In genomic region chr1:24075946-24076345, GRCh38 we compare ENCODE assay signal across 1 cellular context.
TF ChIP-seq lines count a peak whose summit lies in the region.

No MANE protein-coding gene starts in this region.

TF ChIP-seq in H1, 55 proteins besides CTCF, POLR2A, EP300 and RAD21:
- TF ChIP-seq KDM5A (IDR thresholded peaks at IDR 0.05; ENCODE audit: low read length) (no peak), ATF3 (IDR thresholded peaks at IDR 0.05; ENCODE audit: insufficient read depth, low read depth, low read length) (no peak), CHD7 (IDR thresholded peaks at IDR 0.05; ENCODE audit: insufficient replicate concordance, low read length) (no peak), RXRA (IDR thresholded peaks at IDR 0.05; ENCODE audit: insufficient read depth, low read depth, low read length) (no peak), CBX5 (IDR thresholded peaks at IDR 0.05; ENCODE audit: low read depth, low read length) (no peak), NANOG (IDR thresholded peaks at IDR 0.05; ENCODE audit: insufficient read depth, low read depth, low read length, poor library complexity, severe bottlenecking) (no peak), GABPA (IDR thresholded peaks at IDR 0.05; ENCODE audit: borderline replicate concordance, insufficient read depth, low read length) (no peak), BRCA1 (IDR thresholded peaks at IDR 0.05; ENCODE audit: low read depth, low read length) (no peak), SUZ12 (IDR thresholded peaks at IDR 0.05; ENCODE audit: low read length) (no peak), NRF1 (IDR thresholded peaks at IDR 0.05; ENCODE audit: low read depth, low read length) (no peak), CBX8 (IDR thresholded peaks at IDR 0.05; ENCODE audit: borderline replicate concordance, low read depth, low read length) (no peak)
